15 cellular contexts compared by ENCODE assay signal in genomic region chr1:41540886-41541591, GRCh38. TPM values are rescaled to one million over a fixed set of nuclear protein-coding genes. Genes with fewer than 3 reads are reported as not detected.
A peak's percentile ranks its signal among the peaks of the same experiment; 100 is the strongest.
DNase-seq lines count a peak whose midpoint lies in the region; ATAC-seq and TF ChIP-seq lines count a peak whose summit lies in the region.
"Had no signal": no experiment of that assay in that cellular context is flagged by ENCODE, and none has a peak within 500 bp of the region (broad histone marks: within the 10 kb centered on the region; RNA-seq: fewer than 3 reads in every experiment).

No MANE protein-coding gene starts in this region.

- H3K27me3 ChIP-seq in BLaER1 treated with 17β-estradiol and CSF1 and Interleukin-3, amounts not matched to agents 10 nM and 100 nM: no peaks in the 10 kb centered on the region
- no peaks in the 10 kb centered on the region for H3K27me3 ChIP-seq in Karpas-422 (ENCODE audit: low read length)
- H3K27me3 ChIP-seq: left lung had no signal

- H3K9me3 ChIP-seq in BLaER1 treated with 17β-estradiol and CSF1 and Interleukin-3, amounts not matched to agents 10 nM and 100 nM (replicated peaks in 1 of 11): peaks cover 0 to 10% (median 3%) of the 10 kb centered on the region in 11 experiments; a peak in 7 of 22 replicates
- H3K9me3 ChIP-seq in Karpas-422 (ENCODE audit: low read length): no peaks in the 10 kb centered on the region; the same call in 1 of the 2 replicates
- H3K9me3 ChIP-seq: left lung had no signal

- H3K27ac ChIP-seq in BLaER1 treated with 17β-estradiol and CSF1 and Interleukin-3, amounts not matched to agents 10 nM and 100 nM: peak overlapping the region in 3 of 11 experiments; percentile 9 to 45 (median 24); a peak in 5 of 22 replicates
- no peak overlapping the region for H3K27ac ChIP-seq in Karpas-422 (ENCODE audit: low read length)
- H3K27ac ChIP-seq: left lung, SK-N-MC had no signal

- H3K9me3 Mint-ChIP-seq in activated T-cell treated with anti-CD3 and anti-CD28 coated beads, Interleukin-2, amount 50 U/mL, for 72 hours: peaks cover 0 to 4% of the 10 kb centered on the region in 2 donors

- no peaks in the 10 kb centered on the region for H3K4me1 Mint-ChIP-seq in activated T-cell treated with anti-CD3 and anti-CD28 coated beads, Interleukin-2, amount 50 U/mL, for 72 hours (ENCODE audit: low read depth)

- no peak overlapping the region for H3K4me3 Mint-ChIP-seq in activated T-cell treated with anti-CD3 and anti-CD28 coated beads, Interleukin-2, amount 50 U/mL, for 72 hours

- H3K4me2 ChIP-seq in BLaER1 treated with 17β-estradiol and CSF1 and Interleukin-3, amounts not matched to agents 10 nM and 100 nM: peak overlapping the region; percentile 50 to 81 (median 65)
- no peak overlapping the region for H3K4me2 ChIP-seq in Karpas-422 (ENCODE audit: low read depth, low read length, poor library complexity, severe bottlenecking)

- H3K9me2 ChIP-seq in Karpas-422 (replicated peaks; ENCODE audit: insufficient read depth, low read length): no peaks in the 10 kb centered on the region

- DNase-seq in GM20000 (ENCODE audit: low spot score): peak; percentile 38
- DNase-seq in activated T-cell treated with anti-CD3 and anti-CD28 coated beads, Interleukin-2, amount 50 U/mL, for 72 hours: no peak
- peak; percentile 11 for DNase-seq in midbrain (lab: John Stamatoyannopoulos, UW)
- DNase-seq in amniotic stem cell (lab: John Stamatoyannopoulos, UW): no peak
- DNase-seq in SIG-M5 (lab: John Stamatoyannopoulos, UW): no peak
- no peak for DNase-seq in Karpas-422
- no peak for DNase-seq in NCI-H446 treated with DMSO at 0.1 percent for 48 hours (lab: John Stamatoyannopoulos, UW)
- DNase-seq: Calu3; central memory CD4-positive, alpha-beta T cell; left lung; NCI-H524 had no signal

- TF ChIP-seq CTCF in GM20000 (IDR thresholded peaks at IDR 0.05; ENCODE audit: extremely low read depth, missing control alignments): no peak

- peaks cover 52 to 73% (median 67%) of the 10 kb centered on the region in 10 experiments for H3K4me1 ChIP-seq in BLaER1 treated with 17β-estradiol and CSF1 and Interleukin-3, amounts not matched to agents 10 nM and 100 nM
- peaks cover 52% of the 10 kb centered on the region for H3K4me1 ChIP-seq in Karpas-422 (ENCODE audit: low read length)

- H3K4me3 ChIP-seq in BLaER1 treated with 17β-estradiol and CSF1 and Interleukin-3, amounts not matched to agents 10 nM and 100 nM: no peak overlapping the region
- H3K4me3 ChIP-seq in Karpas-422 (ENCODE audit: low read length): no peak overlapping the region
- H3K4me3 ChIP-seq: left lung, SK-N-MC had no signal

- no peak overlapping the region for H2AFZ ChIP-seq in Karpas-422 (ENCODE audit: low read length)

- no peaks in the 10 kb centered on the region for H3K79me2 ChIP-seq in Karpas-422 (ENCODE audit: low read length)

- H3K36me3 ChIP-seq in BLaER1 treated with 17β-estradiol and CSF1 and Interleukin-3, amounts not matched to agents 10 nM and 100 nM: peaks cover 0 to 29% (median 7%) of the 10 kb centered on the region in 11 experiments; a peak in 10 of 22 replicates
- no peaks in the 10 kb centered on the region for H3K36me3 ChIP-seq in Karpas-422 (ENCODE audit: insufficient read depth, low read length)

- peaks cover 9 to 17% of the 10 kb centered on the region in 2 donors for H3K36me3 Mint-ChIP-seq in activated T-cell treated with anti-CD3 and anti-CD28 coated beads, Interleukin-2, amount 50 U/mL, for 72 hours (ENCODE audit: insufficient read depth in 2 of 2)

- ATAC-seq in activated T-cell treated with anti-CD3 and anti-CD28 coated beads, Interleukin-2, amount 50 U/mL, for 72 hours (replicated peaks in 1 of 2): no peak
- ATAC-seq: left lung had no signal

- peaks cover 0 to 50% (median 0%) of the 10 kb centered on the region in 11 experiments; a peak in 6 of 22 replicates for H4K20me1 ChIP-seq in BLaER1 treated with 17β-estradiol and CSF1 and Interleukin-3, amounts not matched to agents 10 nM and 100 nM
- no peaks in the 10 kb centered on the region; the same call in 1 of the 2 replicates for H4K20me1 ChIP-seq in Karpas-422 (ENCODE audit: insufficient read depth, low read depth, low read length)

- peak overlapping the region; percentile 11 for H3K27ac Mint-ChIP-seq in activated T-cell treated with anti-CD3 and anti-CD28 coated beads, Interleukin-2, amount 50 U/mL, for 72 hours

- no peaks in the 10 kb centered on the region for H3K27me3 Mint-ChIP-seq in activated T-cell treated with anti-CD3 and anti-CD28 coated beads, Interleukin-2, amount 50 U/mL, for 72 hours (ENCODE audit: low read depth)

- peak overlapping the region in 2 of 11 experiments; percentile 4 to 18; a peak in 1 of 22 replicates for H3K9ac ChIP-seq in BLaER1 treated with 17β-estradiol and CSF1 and Interleukin-3, amounts not matched to agents 10 nM and 100 nM
- no peak overlapping the region for H3K9ac ChIP-seq in Karpas-422 (ENCODE audit: low read length)

RNA-seq across cellular contexts. Expression of gene EDN2, which starts 56.6 kb away (rescaled TPM):
- not detected for total RNA-seq in activated T-cell treated with anti-CD3 and anti-CD28 coated beads, Interleukin-2, amount 50 U/mL, for 72 hours
- total RNA-seq in Karpas-422 (2014; rRNA removed; shearing (Covaris generic); ENCODE audit: low replicate concordance): not detected in 2 replicates
- total RNA-seq: frontal cortex, pulmonary artery endothelial cell had no signal

Comparison
In these comparisons a context has a peak if more than half of its experiments do, and no peak if none do; other contexts are left out.
1. DNase-seq: peak in GM20000 (single experiment) and midbrain (single experiment); none in activated T-cell treated with anti-CD3 and anti-CD28 coated beads, Interleukin-2, amount 50 U/mL, for 72 hours (0 of 2), amniotic stem cell (single experiment), SIG-M5 (single experiment), Karpas-422 (single experiment) and NCI-H446 treated with DMSO at 0.1 percent for 48 hours (single experiment).